25 cellular contexts compared by ENCODE assay signal in genomic region chr2:10478916-10479315, GRCh38. TPM values are rescaled to one million over a fixed set of nuclear protein-coding genes. Genes with fewer than 3 reads are reported as not detected.
DNase-seq lines count a peak whose midpoint lies in the region; ATAC-seq and TF ChIP-seq lines count a peak whose summit lies in the region.
"Had no signal": no experiment of that assay in that cellular context is flagged by ENCODE, and none has a peak within 500 bp of the region (broad histone marks: within the 10 kb centered on the region; RNA-seq: fewer than 3 reads in every experiment).

No MANE protein-coding gene starts in this region.

- no peak for ATAC-seq in HG02798 (IDR thresholded peaks at IDR 0.05; ENCODE audit: poor library complexity, unreplicated experiment)
- ATAC-seq: activated CD8-positive, alpha-beta memory T cell treated with anti-CD3 and anti-CD28 coated beads, Interleukin-2, amount 10 ng/mL, durations not matched to agents 7 days and 5 days; body of pancreas; left ventricle myocardium superior; natural killer cell treated with Interleukin-12 subunit alpha and Interleukin-12 subunit beta and Interleukin-15 and Interleukin-18, amount 100 ng/mL, for 72 hours; pancreas had no signal

- H3K4me3 ChIP-seq in BLaER1 (no peak overlapping the region), neuronal stem cell (ENCODE audit: low read length in 2 of 2) (no peak overlapping the region)
- H3K4me3 ChIP-seq: adrenal gland, body of pancreas, pancreas, upper lobe of left lung had no signal

- no peak overlapping the region for H3K23ac ChIP-seq in neuronal stem cell (ENCODE audit: low read depth, low read length, poor library complexity)

- H3K4me1 Mint-ChIP-seq in CD14-positive monocyte (no peaks in the 10 kb centered on the region), chondrocyte (ENCODE audit: low read depth) (no peaks in the 10 kb centered on the region)

- no peak overlapping the region for H3K27ac ChIP-seq in BLaER1
- H3K27ac ChIP-seq in neuronal stem cell (replicated peaks; ENCODE audit: low read length), result no peak overlapping the region
- H3K27ac ChIP-seq: adrenal gland, body of pancreas, pancreas, upper lobe of left lung had no signal

- H3K9me3 ChIP-seq in BLaER1 (no peaks in the 10 kb centered on the region), neuronal stem cell (replicated peaks in 1 of 2; ENCODE audit: control insufficient read depth in 2 of 2, insufficient read depth in 1 of 2, low read depth in 1 of 2, low read length in 2 of 2) (no peaks in the 10 kb centered on the region)
- H3K9me3 ChIP-seq: adrenal gland, body of pancreas, pancreas, upper lobe of left lung had no signal

- H2BK12ac ChIP-seq in neuronal stem cell (ENCODE audit: low read length), result no peak overlapping the region

- H3K27ac Mint-ChIP-seq in CD14-positive monocyte (no peak overlapping the region), chondrocyte (ENCODE audit: unreplicated experiment) (no peak overlapping the region)
- H3K27ac Mint-ChIP-seq: activated B cell treated with CpG ODN at 0.5 μM for 24 hours; activated CD8-positive, alpha-beta memory T cell treated with anti-CD3 and anti-CD28 coated beads, Interleukin-2, amount 10 ng/mL, durations not matched to agents 7 days and 5 days; activated naive CD4-positive, alpha-beta T cell treated with anti-CD3 and anti-CD28 coated beads for 36 hours; natural killer cell treated with Interleukin-12 subunit alpha and Interleukin-12 subunit beta and Interleukin-15 and Interleukin-18, amount 100 ng/mL, for 72 hours had no signal

- no peak overlapping the region for H2BK5ac ChIP-seq in neuronal stem cell (ENCODE audit: low read length)

- H3K27me3 ChIP-seq in BLaER1 (no peaks in the 10 kb centered on the region), neuronal stem cell (ENCODE audit: control insufficient read depth in 3 of 3, insufficient read depth in 3 of 3, low read depth in 1 of 3, low read length in 3 of 3) (peaks cover 0 to 17% (median 2%) of the 10 kb centered on the region in 3 experiments)
- H3K27me3 ChIP-seq: adrenal gland, body of pancreas, pancreas, upper lobe of left lung had no signal

- intact Hi-C loops in CD14-positive monocyte (cut with micrococcal nuclease), result no loop called here

- H2AFZ ChIP-seq in neuronal stem cell (ENCODE audit: low read length), result no peak overlapping the region

- H3K4me3 Mint-ChIP-seq in CD14-positive monocyte (no peak overlapping the region), chondrocyte (ENCODE audit: unreplicated experiment) (no peak overlapping the region)
- H3K4me3 Mint-ChIP-seq: activated B cell treated with CpG ODN at 0.5 μM for 24 hours; activated CD8-positive, alpha-beta memory T cell treated with anti-CD3 and anti-CD28 coated beads, Interleukin-2, amount 10 ng/mL, durations not matched to agents 7 days and 5 days; activated naive CD4-positive, alpha-beta T cell treated with anti-CD3 and anti-CD28 coated beads for 36 hours; CD4-positive, alpha-beta memory T cell; natural killer cell treated with Interleukin-12 subunit alpha and Interleukin-12 subunit beta and Interleukin-15 and Interleukin-18, amount 100 ng/mL, for 72 hours; stimulated activated naive B cell treated with anti-CD40 and anti-IgM and Interleukin-4, amounts not matched to agents 10 μg/mL and 1 μg/mL and 100 μg/mL, for 72 hours had no signal

- no peak overlapping the region for H4K91ac ChIP-seq in neuronal stem cell (ENCODE audit: low read depth, low read length, poor library complexity)

- no peak overlapping the region for H2BK120ac ChIP-seq in neuronal stem cell (ENCODE audit: low read depth, low read length)

- H3K9me3 Mint-ChIP-seq in CD14-positive monocyte, result no peaks in the 10 kb centered on the region
- H3K9me3 Mint-ChIP-seq in chondrocyte (ENCODE audit: low read depth), result no peaks in the 10 kb centered on the region
- H3K9me3 Mint-ChIP-seq: activated B cell treated with CpG ODN at 0.5 μM for 24 hours; activated naive CD4-positive, alpha-beta T cell treated with anti-CD3 and anti-CD28 coated beads for 36 hours; CD4-positive, alpha-beta memory T cell; natural killer cell treated with Interleukin-12 subunit alpha and Interleukin-12 subunit beta and Interleukin-15 and Interleukin-18, amount 100 ng/mL, for 72 hours; stimulated activated naive B cell treated with anti-CD40 and anti-IgM and Interleukin-4, amounts not matched to agents 10 μg/mL and 1 μg/mL and 100 μg/mL, for 72 hours had no signal

- H3K18ac ChIP-seq in neuronal stem cell (ENCODE audit: low read length), result no peak overlapping the region

- H3K4ac ChIP-seq in neuronal stem cell (ENCODE audit: low read length), result no peak overlapping the region

- H4K8ac ChIP-seq in neuronal stem cell (ENCODE audit: low read depth, low read length), result no peak overlapping the region

- H3K36me3 ChIP-seq in BLaER1 (no peaks in the 10 kb centered on the region), neuronal stem cell (replicated peaks in 1 of 2; ENCODE audit: control insufficient read depth in 2 of 2, insufficient read depth in 2 of 2, low read length in 2 of 2) (no peaks in the 10 kb centered on the region)
- H3K36me3 ChIP-seq: adrenal gland, pancreas, upper lobe of left lung had no signal

- H3K36me3 Mint-ChIP-seq in CD14-positive monocyte (no peaks in the 10 kb centered on the region), chondrocyte (ENCODE audit: low read depth) (no peaks in the 10 kb centered on the region)
- H3K36me3 Mint-ChIP-seq: activated CD8-positive, alpha-beta memory T cell treated with anti-CD3 and anti-CD28 coated beads, Interleukin-2, amount 10 ng/mL, durations not matched to agents 7 days and 5 days; CD4-positive, alpha-beta memory T cell; natural killer cell treated with Interleukin-12 subunit alpha and Interleukin-12 subunit beta and Interleukin-15 and Interleukin-18, amount 100 ng/mL, for 72 hours; stimulated activated naive B cell treated with anti-CD40 and anti-IgM and Interleukin-4, amounts not matched to agents 10 μg/mL and 1 μg/mL and 100 μg/mL, for 72 hours had no signal

- no peak overlapping the region for H3K9ac ChIP-seq in BLaER1
- peak overlapping the region; percentile 36 for H3K9ac ChIP-seq in neuronal stem cell (ENCODE audit: low read depth, low read length, poor library complexity)

- peaks cover 65% of the 10 kb centered on the region for H3K4me1 ChIP-seq in BLaER1
- peaks cover 4 to 16% of the 10 kb centered on the region in 2 donors for H3K4me1 ChIP-seq in neuronal stem cell (ENCODE audit: control insufficient read depth in 2 of 2, insufficient read depth in 1 of 2, low read depth in 1 of 2, low read length in 2 of 2)
- H3K4me1 ChIP-seq: adrenal gland, pancreas, upper lobe of left lung had no signal

- H3K27me3 Mint-ChIP-seq in CD14-positive monocyte (ENCODE audit: low read depth in 3 of 3), result peaks cover 7 to 14% (median 12%) of the 10 kb centered on the region in 3 donors
- H3K27me3 Mint-ChIP-seq in chondrocyte (ENCODE audit: low read depth), result peaks cover 24% of the 10 kb centered on the region

- DNase-seq in CD14-positive monocyte (ENCODE audit: low spot score), result peak; percentile 5
- DNase-seq in chondrocyte (ENCODE audit: low spot score), result peak; percentile 69
- DNase-seq in neuronal stem cell (ENCODE audit: low spot score), result no peak
- DNase-seq in effector CD8-positive, alpha-beta T cell (lab: John Stamatoyannopoulos, UW), result no peak
- no peak for DNase-seq in SK-N-DZ (ENCODE audit: low spot score)
- DNase-seq: activated B cell treated with CpG ODN at 0.5 μM for 24 hours; activated CD4-positive, alpha-beta T cell treated with anti-CD3 and anti-CD28 coated beads, Interleukin-2, amount 50 U/mL, for 1 hour; activated CD8-positive, alpha-beta memory T cell treated with anti-CD3 and anti-CD28 coated beads, Interleukin-2, amount 10 ng/mL, durations not matched to agents 7 days and 5 days; activated naive CD4-positive, alpha-beta T cell treated with anti-CD3 and anti-CD28 coated beads for 36 hours; activated T-cell treated with anti-CD3 and anti-CD28 coated beads, Interleukin-2, amount 50 U/mL, for 48 hours; adrenal gland; body of pancreas; CD4-positive, alpha-beta memory T cell; DMS79; GDM1; left ventricle myocardium superior; midbrain; NCI-H2107; stimulated activated CD4-positive, alpha-beta T cell treated with anti-CD3 and anti-CD28 coated beads, Interleukin-4, amount 100 ng/mL, for 1 hour; stimulated activated naive B cell treated with anti-CD40 and anti-IgM and Interleukin-4, amounts not matched to agents 10 μg/mL and 1 μg/mL and 100 μg/mL, for 72 hours; upper lobe of left lung had no signal

- H3K79me1 ChIP-seq in neuronal stem cell (ENCODE audit: low read depth, low read length), result no peaks in the 10 kb centered on the region

- TF ChIP-seq CTCF in CD14-positive monocyte (IDR thresholded peaks at IDR 0.05), result no peak
- TF ChIP-seq CTCF in chondrocyte (IDR thresholded peaks at IDR 0.05), result no peak

- H2BK15ac ChIP-seq in neuronal stem cell (ENCODE audit: low read length), result no peak overlapping the region

- no peaks in the 10 kb centered on the region for H4K20me1 ChIP-seq in BLaER1

- no peak overlapping the region for H2AK5ac ChIP-seq in neuronal stem cell (ENCODE audit: low read depth, low read length)

- no peak overlapping the region for H3K14ac ChIP-seq in neuronal stem cell (ENCODE audit: low read length)

- no CpG with 5 or more reads among the region's 12 CpGs for WGBS in neuronal stem cell (ENCODE audit: extremely low coverage in 2 of 2, insufficient read length in 2 of 2, insufficient replicate concordance in 1 of 2), 2 donors

- peak overlapping the region; percentile 91 for H3K4me2 ChIP-seq in BLaER1
- H3K4me2 ChIP-seq in neuronal stem cell (ENCODE audit: insufficient read depth, low read length, poor library complexity, severe bottlenecking), result no peak overlapping the region

RNA-seq across cellular contexts. Expression of gene ODC1, which starts 30.8 kb away (rescaled TPM):
- polyA plus RNA-seq in CD14-positive monocyte, result 10 to 100 TPM; 22.7 to 23.6 TPM
- total RNA-seq in chondrocyte, result 44.4 to 65.3 TPM (median 61.6 TPM) in 3 replicates
- polyA plus RNA-seq in neuronal stem cell (2013, experiment 1 of 2), result 196 TPM
- polyA plus RNA-seq in neuronal stem cell (2013, experiment 2 of 2), result 192 TPM
- 478 and 500 TPM in 2 replicates for polyA plus RNA-seq in SK-N-DZ (2014; cell fraction: cytosol; rRNA removed)
- 342 and 350 TPM in 2 replicates for polyA plus RNA-seq in SK-N-DZ (2014; cell fraction: nucleus; rRNA removed)

Comparison
In these comparisons a context has a peak if more than half of its experiments do, and no peak if none do; other contexts are left out.
1. DNase-seq: peak in CD14-positive monocyte (single experiment) and chondrocyte (single experiment); none in neuronal stem cell (single experiment), effector CD8-positive, alpha-beta T cell (single experiment) and SK-N-DZ (single experiment).